In genomic region chr16:55900616-55901393, GRCh38 we compare ENCODE assay signal across 17 cellular contexts. TPM values are rescaled to one million over a fixed set of nuclear protein-coding genes. Genes with fewer than 3 reads are reported as not detected.
"Had no signal": no experiment of that assay in that cellular context is flagged by ENCODE, and none has a peak within 500 bp of the region (broad histone marks: within the 10 kb centered on the region; RNA-seq: fewer than 3 reads in every experiment).

No MANE protein-coding gene starts in this region.

- H3K9me3 ChIP-seq: ovary, uterus had no signal

- H3K4me3 ChIP-seq: ovary, tibial artery, uterus had no signal

- ATAC-seq: sciatic nerve; stimulated activated effector memory CD8-positive, alpha-beta T cell treated with anti-CD3 and anti-CD28 coated beads, Interleukin-12 subunit alpha, Interleukin-12 subunit beta, amount 100 ng/mL, for 72 hours had no signal

- H3K27ac Mint-ChIP-seq: activated naive CD8-positive, alpha-beta T cell; dendritic cell treated with granulocyte-macrophage colony-stimulating factor and Interleukin-4, amounts not matched to agents 40 ng/mL and 50 ng/mL, for 4 days; nephron; stimulated activated effector memory CD8-positive, alpha-beta T cell treated with anti-CD3 and anti-CD28 coated beads, Interleukin-12 subunit alpha, Interleukin-12 subunit beta, amount 100 ng/mL, for 72 hours had no signal

- H3K27me3 ChIP-seq: brain microvascular endothelial cell, ovary, uterus had no signal

- H3K27ac ChIP-seq: brain microvascular endothelial cell, ovary, tibial artery, uterus had no signal

- DNase-seq: activated CD4-positive, alpha-beta T cell treated with anti-CD3 and anti-CD28 coated beads, Interleukin-2, amount 50 U/mL, for 4 hours; activated CD4-positive, CD25-positive, alpha-beta regulatory T cell treated with anti-CD3 and anti-CD28 coated beads, Interleukin-2, amount 50 U/mL, for 72 hours; brain microvascular endothelial cell; cerebellar nuclear complex; effector memory CD4-positive, alpha-beta T cell; kidney glomerular epithelial cell; ovary; tibial artery; uterus had no signal

- H3K36me3 ChIP-seq: brain microvascular endothelial cell, ovary, tibial artery, uterus had no signal

- H3K4me3 Mint-ChIP-seq: activated naive CD8-positive, alpha-beta T cell; dendritic cell treated with granulocyte-macrophage colony-stimulating factor and Interleukin-4, amounts not matched to agents 40 ng/mL and 50 ng/mL, for 4 days; nephron; stimulated activated effector memory CD8-positive, alpha-beta T cell treated with anti-CD3 and anti-CD28 coated beads, Interleukin-12 subunit alpha, Interleukin-12 subunit beta, amount 100 ng/mL, for 72 hours had no signal

- H3K4me1 ChIP-seq: tibial artery, uterus had no signal

- H3K36me3 Mint-ChIP-seq: activated naive CD8-positive, alpha-beta T cell; stimulated activated effector memory CD8-positive, alpha-beta T cell treated with anti-CD3 and anti-CD28 coated beads, Interleukin-12 subunit alpha, Interleukin-12 subunit beta, amount 100 ng/mL, for 72 hours had no signal

- H3K4me1 Mint-ChIP-seq: stimulated activated effector memory CD8-positive, alpha-beta T cell treated with anti-CD3 and anti-CD28 coated beads, Interleukin-12 subunit alpha, Interleukin-12 subunit beta, amount 100 ng/mL, for 72 hours had no signal

RNA-seq across cellular contexts. Expression of gene CES5A, which starts 25.6 kb away (rescaled TPM):
- total RNA-seq: fibroblast of lung, mesenteric fat pad, ovary, pulmonary artery endothelial cell, sciatic nerve, uterus had no signal
- polyA plus RNA-seq: fibroblast of lung, ovary had no signal
